Comparison of ENCODE assay signal across 13 cellular contexts in the genomic region with DNA sequence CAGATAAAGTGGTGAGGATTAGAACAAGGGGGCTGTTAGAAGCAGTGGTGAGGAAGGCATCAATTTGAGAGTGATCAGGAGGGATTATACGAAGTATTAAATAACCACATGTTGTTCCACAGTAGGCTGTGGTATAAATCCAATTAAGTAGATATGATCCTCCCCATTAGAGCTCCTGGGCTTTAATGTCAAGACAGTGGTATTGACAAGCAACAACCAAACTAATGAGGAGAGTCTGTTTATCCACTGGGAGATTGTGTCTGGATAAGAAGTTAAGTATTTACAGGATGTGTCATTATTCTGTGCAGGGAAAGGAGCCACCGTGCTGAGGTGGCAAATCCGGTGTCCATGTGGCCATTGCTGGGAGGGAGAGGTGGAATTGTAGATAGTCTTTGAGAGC. TPM values are rescaled to one million over a fixed set of nuclear protein-coding genes. Genes with fewer than 3 reads are reported as not detected.
"Had no signal": no experiment of that assay in that cellular context is flagged by ENCODE, and none has a peak within 500 bp of the region (broad histone marks: within the 10 kb centered on the region; RNA-seq: fewer than 3 reads in every experiment).

No MANE protein-coding gene starts in this region.

- H3K9me3 ChIP-seq: body of pancreas, sigmoid colon, thoracic aorta had no signal

- H3K27me3 ChIP-seq: body of pancreas had no signal

- H3K36me3 Mint-ChIP-seq: activated naive CD8-positive, alpha-beta T cell; natural killer cell had no signal

- H3K36me3 ChIP-seq: sigmoid colon, thoracic aorta had no signal

- H3K27ac ChIP-seq: body of pancreas, sigmoid colon, thoracic aorta had no signal

- DNase-seq: activated CD4-positive, alpha-beta T cell treated with anti-CD3 and anti-CD28 coated beads, Interleukin-2, amount 10 ng/mL, durations not matched to agents 7 days and 5 days; activated CD8-positive, alpha-beta memory T cell treated with anti-CD3 and anti-CD28 coated beads for 24 hours; activated gamma-delta T cell treated with Interleukin-2 at 50 U/mL for 16 hours; body of pancreas; effector CD8-positive, alpha-beta T cell; foreskin melanocyte; natural killer cell; sigmoid colon; stimulated activated CD4-positive, alpha-beta T cell treated with anti-CD3 and anti-CD28 coated beads, Interleukin-1b, Interleukin-23, amount 100 ng/mL, for 48 hours; SW 1271 had no signal

- H3K9me3 Mint-ChIP-seq: activated CD4-positive, alpha-beta T cell treated with anti-CD3 and anti-CD28 coated beads, Interleukin-2, amount 10 ng/mL, durations not matched to agents 7 days and 5 days; natural killer cell had no signal

- H3K4me3 Mint-ChIP-seq: activated CD4-positive, alpha-beta T cell treated with anti-CD3 and anti-CD28 coated beads, Interleukin-2, amount 10 ng/mL, durations not matched to agents 7 days and 5 days; activated naive CD8-positive, alpha-beta T cell; natural killer cell had no signal

- H3K4me3 ChIP-seq: body of pancreas, sigmoid colon, thoracic aorta had no signal

- H3K27ac Mint-ChIP-seq: activated CD4-positive, alpha-beta T cell treated with anti-CD3 and anti-CD28 coated beads, Interleukin-2, amount 10 ng/mL, durations not matched to agents 7 days and 5 days; activated naive CD8-positive, alpha-beta T cell; natural killer cell had no signal

RNA-seq across cellular contexts. Expression of a gene that starts 5.8 kb away (rescaled TPM):
- total RNA-seq: activated CD4-positive, alpha-beta T cell treated with anti-CD3 and anti-CD28 coated beads, Interleukin-2, amount 10 ng/mL, durations not matched to agents 7 days and 5 days; natural killer cell; T-helper 2 cell treated with Interferon-gamma antibody and Interleukin-4, amounts not matched to agents 100 ng/mL and 5 ng/mL, for 36 hours had no signal
